Comparison of ENCODE assay signal across 2 cellular contexts in the genomic region with DNA sequence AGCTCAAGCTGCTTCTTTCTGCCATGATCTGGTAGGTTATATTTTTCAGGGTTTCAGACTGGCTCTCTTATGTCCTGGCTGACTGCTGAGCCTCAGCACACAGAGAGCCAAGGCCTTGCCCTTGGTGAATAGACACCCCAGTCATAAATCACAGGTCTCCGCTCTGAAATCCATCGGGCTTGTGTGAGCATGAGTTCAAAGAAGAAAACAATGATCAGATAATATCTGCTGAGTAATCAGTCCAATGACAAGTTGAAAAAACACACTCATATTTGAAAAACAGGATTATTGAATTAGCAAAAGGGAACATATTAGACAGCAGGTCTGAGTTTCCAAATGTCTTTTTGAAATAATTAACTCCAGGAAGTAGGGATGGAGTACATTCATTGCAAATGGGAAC.
TF ChIP-seq lines count a peak whose summit lies in the region.

No MANE protein-coding gene starts in this region.

TF ChIP-seq in A549, 52 proteins besides CTCF, POLR2A, EP300 and RAD21:
- TF ChIP-seq FOSL2 (IDR thresholded peaks at IDR 0.05): no peak
- TF ChIP-seq FOSL2 (CRISPR knock-in tag; IDR thresholded peaks at IDR 0.05): no peak
- no peak for TF ChIP-seq HDAC2 (IDR thresholded peaks at IDR 0.05)
- peak; percentile 61 for TF ChIP-seq MAFK (IDR thresholded peaks at IDR 0.05; ENCODE audit: partially characterized antibody)
- TF ChIP-seq JUN (IDR thresholded peaks at IDR 0.05): no peak
- TF ChIP-seq ZC3H11A (IDR thresholded peaks at IDR 0.05): no peak

TF ChIP-seq in K562, 482 proteins besides CTCF, POLR2A, EP300 and RAD21 (continues in another document):
- TF ChIP-seq, protein P1, sequence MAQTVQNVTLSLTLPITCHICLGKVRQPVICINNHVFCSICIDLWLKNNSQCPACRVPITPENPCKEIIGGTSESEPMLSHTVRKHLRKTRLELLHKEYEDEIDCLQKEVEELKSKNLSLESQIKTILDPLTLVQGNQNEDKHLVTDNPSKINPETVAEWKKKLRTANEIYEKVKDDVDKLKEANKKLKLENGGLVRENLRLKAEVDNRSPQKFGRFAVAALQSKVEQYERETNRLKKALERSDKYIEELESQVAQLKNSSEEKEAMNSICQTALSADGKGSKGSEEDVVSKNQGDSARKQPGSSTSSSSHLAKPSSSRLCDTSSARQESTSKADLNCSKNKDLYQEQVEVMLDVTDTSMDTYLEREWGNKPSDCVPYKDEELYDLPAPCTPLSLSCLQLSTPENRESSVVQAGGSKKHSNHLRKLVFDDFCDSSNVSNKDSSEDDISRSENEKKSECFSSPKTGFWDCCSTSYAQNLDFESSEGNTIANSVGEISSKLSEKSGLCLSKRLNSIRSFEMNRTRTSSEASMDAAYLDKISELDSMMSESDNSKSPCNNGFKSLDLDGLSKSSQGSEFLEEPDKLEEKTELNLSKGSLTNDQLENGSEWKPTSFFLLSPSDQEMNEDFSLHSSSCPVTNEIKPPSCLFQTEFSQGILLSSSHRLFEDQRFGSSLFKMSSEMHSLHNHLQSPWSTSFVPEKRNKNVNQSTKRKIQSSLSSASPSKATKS (CRISPR knock-in tag; IDR thresholded peaks at IDR 0.05): no peak
- TF ChIP-seq NFE2 (IDR thresholded peaks at IDR 0.05; ENCODE audit: low read depth) (peak; percentile 57; the same call in 1 of the 2 replicates), KDM5B (IDR thresholded peaks at IDR 0.05; ENCODE audit: insufficient replicate concordance, low read depth, low read length) (no peak), BACH1 (tag; IDR thresholded peaks at IDR 0.05) (peak; percentile 78), HDAC8 (tag; IDR thresholded peaks at IDR 0.05) (no peak), MTA3 (IDR thresholded peaks at IDR 0.05; ENCODE audit: borderline replicate concordance) (no peak), MBD2 (IDR thresholded peaks at IDR 0.05; ENCODE audit: borderline replicate concordance, low read depth) (no peak), MAFK (IDR thresholded peaks at IDR 0.05; ENCODE audit: low read length) (peak; percentile 54; the same call in 1 of the 2 replicates), PTBP1 (IDR thresholded peaks at IDR 0.05; ENCODE audit: low read depth, low read length) (no peak), SOX6 (IDR thresholded peaks at IDR 0.05) (peak; percentile 62; the same call in 1 of the 2 replicates), ZNF316 (IDR thresholded peaks at IDR 0.05) (peak; percentile 94), BRD4 (IDR thresholded peaks at IDR 0.05) (no peak), DPF2 (IDR thresholded peaks at IDR 0.05) (0 out of 2 replicates have a peak, but pooled peaks have one; percentile 17), EWSR1 (IDR thresholded peaks at IDR 0.05; ENCODE audit: borderline replicate concordance, low read depth, partially characterized antibody) (no peak), PTTG1 (tag; IDR thresholded peaks at IDR 0.05; ENCODE audit: low read depth) (no peak), MEF2A (IDR thresholded peaks at IDR 0.05; ENCODE audit: control insufficient read depth, low read depth, low read length) (no peak), DDX20 (tag; IDR thresholded peaks at IDR 0.05; ENCODE audit: low read depth) (no peak), TCF7L2 (IDR thresholded peaks at IDR 0.05; ENCODE audit: low read depth, low read length) (no peak), SUPT5H (IDR thresholded peaks at IDR 0.05) (no peak), MIER1 (IDR thresholded peaks at IDR 0.05; ENCODE audit: low read depth) (no peak), SMC3 (conservative IDR thresholded peaks at IDR 0.05; ENCODE audit: insufficient read depth, low read depth, low read length) (no peak), MECOM (CRISPR knock-in tag; IDR thresholded peaks at IDR 0.05) (no peak), ELF4 (CRISPR knock-in tag; IDR thresholded peaks at IDR 0.05) (no peak), MEIS2 (IDR thresholded peaks at IDR 0.05; ENCODE audit: partially characterized antibody) (peak; percentile 93), TFAM (CRISPR knock-in tag; conservative IDR thresholded peaks at IDR 0.05) (no peak), SRSF9 (IDR thresholded peaks at IDR 0.05; ENCODE audit: borderline replicate concordance, low read depth, low read length) (no peak), KDM2B (CRISPR knock-in tag; IDR thresholded peaks at IDR 0.05) (no peak), SRF (CRISPR knock-in tag; IDR thresholded peaks at IDR 0.05) (no peak), NFIX (CRISPR knock-in tag; IDR thresholded peaks at IDR 0.05; ENCODE audit: low read depth) (no peak), RBM39 (optimal IDR thresholded peaks at IDR 0.05; ENCODE audit: low read depth, low read length) (no peak), SETDB1 (IDR thresholded peaks at IDR 0.05; ENCODE audit: low read length) (no peak), MAFF (IDR thresholded peaks at IDR 0.05; ENCODE audit: low read length) (peak; percentile 55), HNRNPH1 (optimal IDR thresholded peaks at IDR 0.05; ENCODE audit: low read depth, low read length) (no peak), BCL6 (CRISPR knock-in tag; IDR thresholded peaks at IDR 0.05) (no peak), XRCC3 (IDR thresholded peaks at IDR 0.05) (no peak), YY1 (IDR thresholded peaks at IDR 0.05; ENCODE audit: borderline replicate concordance in 1 of 3, control insufficient read depth in 1 of 3, extremely low read depth in 1 of 3, insufficient read depth in 3 of 3, insufficient read length in 1 of 3, insufficient replicate concordance in 2 of 3, low read depth in 1 of 3, low read length in 2 of 3) (no peak), CBFB (CRISPR knock-in tag; IDR thresholded peaks at IDR 0.05) (no peak), MAFG (tag; conservative IDR thresholded peaks at IDR 0.05) (peak; percentile 96), ZNF175 (CRISPR knock-in tag; IDR thresholded peaks at IDR 0.05; ENCODE audit: low read depth) (no peak), POU5F1 (IDR thresholded peaks at IDR 0.05; ENCODE audit: borderline replicate concordance, low read depth, low read length, partially characterized antibody) (no peak), PML (IDR thresholded peaks at IDR 0.05; ENCODE audit: low read length) (no peak), ZNF274 (IDR thresholded peaks at IDR 0.05; ENCODE audit: borderline replicate concordance, low read depth, low read length) (no peak), OTX1 (CRISPR knock-in tag; IDR thresholded peaks at IDR 0.05) (no peak), MCM7 (IDR thresholded peaks at IDR 0.05) (no peak), ZNF263 (CRISPR knock-in tag; IDR thresholded peaks at IDR 0.05; ENCODE audit: borderline replicate concordance) (no peak)
- TF ChIP-seq, protein P2, sequence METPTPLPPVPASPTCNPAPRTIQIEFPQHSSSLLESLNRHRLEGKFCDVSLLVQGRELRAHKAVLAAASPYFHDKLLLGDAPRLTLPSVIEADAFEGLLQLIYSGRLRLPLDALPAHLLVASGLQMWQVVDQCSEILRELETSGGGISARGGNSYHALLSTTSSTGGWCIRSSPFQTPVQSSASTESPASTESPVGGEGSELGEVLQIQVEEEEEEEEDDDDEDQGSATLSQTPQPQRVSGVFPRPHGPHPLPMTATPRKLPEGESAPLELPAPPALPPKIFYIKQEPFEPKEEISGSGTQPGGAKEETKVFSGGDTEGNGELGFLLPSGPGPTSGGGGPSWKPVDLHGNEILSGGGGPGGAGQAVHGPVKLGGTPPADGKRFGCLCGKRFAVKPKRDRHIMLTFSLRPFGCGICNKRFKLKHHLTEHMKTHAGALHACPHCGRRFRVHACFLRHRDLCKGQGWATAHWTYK (CRISPR knock-in tag; IDR thresholded peaks at IDR 0.05): no peak
- TF ChIP-seq, protein P3, sequence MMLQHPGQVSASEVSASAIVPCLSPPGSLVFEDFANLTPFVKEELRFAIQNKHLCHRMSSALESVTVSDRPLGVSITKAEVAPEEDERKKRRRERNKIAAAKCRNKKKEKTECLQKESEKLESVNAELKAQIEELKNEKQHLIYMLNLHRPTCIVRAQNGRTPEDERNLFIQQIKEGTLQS (IDR thresholded peaks at IDR 0.05): peak; percentile 13; the same call in 1 of the 2 replicates
- TF ChIP-seq, protein P3 (CRISPR knock-in tag; conservative IDR thresholded peaks at IDR 0.05): no peak
- TF ChIP-seq, protein P4, sequence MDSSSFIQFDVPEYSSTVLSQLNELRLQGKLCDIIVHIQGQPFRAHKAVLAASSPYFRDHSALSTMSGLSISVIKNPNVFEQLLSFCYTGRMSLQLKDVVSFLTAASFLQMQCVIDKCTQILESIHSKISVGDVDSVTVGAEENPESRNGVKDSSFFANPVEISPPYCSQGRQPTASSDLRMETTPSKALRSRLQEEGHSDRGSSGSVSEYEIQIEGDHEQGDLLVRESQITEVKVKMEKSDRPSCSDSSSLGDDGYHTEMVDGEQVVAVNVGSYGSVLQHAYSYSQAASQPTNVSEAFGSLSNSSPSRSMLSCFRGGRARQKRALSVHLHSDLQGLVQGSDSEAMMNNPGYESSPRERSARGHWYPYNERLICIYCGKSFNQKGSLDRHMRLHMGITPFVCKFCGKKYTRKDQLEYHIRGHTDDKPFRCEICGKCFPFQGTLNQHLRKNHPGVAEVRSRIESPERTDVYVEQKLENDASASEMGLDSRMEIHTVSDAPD (CRISPR knock-in tag; IDR thresholded peaks at IDR 0.05): no peak
- TF ChIP-seq, protein P5, sequence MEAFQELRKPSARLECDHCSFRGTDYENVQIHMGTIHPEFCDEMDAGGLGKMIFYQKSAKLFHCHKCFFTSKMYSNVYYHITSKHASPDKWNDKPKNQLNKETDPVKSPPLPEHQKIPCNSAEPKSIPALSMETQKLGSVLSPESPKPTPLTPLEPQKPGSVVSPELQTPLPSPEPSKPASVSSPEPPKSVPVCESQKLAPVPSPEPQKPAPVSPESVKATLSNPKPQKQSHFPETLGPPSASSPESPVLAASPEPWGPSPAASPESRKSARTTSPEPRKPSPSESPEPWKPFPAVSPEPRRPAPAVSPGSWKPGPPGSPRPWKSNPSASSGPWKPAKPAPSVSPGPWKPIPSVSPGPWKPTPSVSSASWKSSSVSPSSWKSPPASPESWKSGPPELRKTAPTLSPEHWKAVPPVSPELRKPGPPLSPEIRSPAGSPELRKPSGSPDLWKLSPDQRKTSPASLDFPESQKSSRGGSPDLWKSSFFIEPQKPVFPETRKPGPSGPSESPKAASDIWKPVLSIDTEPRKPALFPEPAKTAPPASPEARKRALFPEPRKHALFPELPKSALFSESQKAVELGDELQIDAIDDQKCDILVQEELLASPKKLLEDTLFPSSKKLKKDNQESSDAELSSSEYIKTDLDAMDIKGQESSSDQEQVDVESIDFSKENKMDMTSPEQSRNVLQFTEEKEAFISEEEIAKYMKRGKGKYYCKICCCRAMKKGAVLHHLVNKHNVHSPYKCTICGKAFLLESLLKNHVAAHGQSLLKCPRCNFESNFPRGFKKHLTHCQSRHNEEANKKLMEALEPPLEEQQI (IDR thresholded peaks at IDR 0.05): no peak
- TF ChIP-seq, protein P6, sequence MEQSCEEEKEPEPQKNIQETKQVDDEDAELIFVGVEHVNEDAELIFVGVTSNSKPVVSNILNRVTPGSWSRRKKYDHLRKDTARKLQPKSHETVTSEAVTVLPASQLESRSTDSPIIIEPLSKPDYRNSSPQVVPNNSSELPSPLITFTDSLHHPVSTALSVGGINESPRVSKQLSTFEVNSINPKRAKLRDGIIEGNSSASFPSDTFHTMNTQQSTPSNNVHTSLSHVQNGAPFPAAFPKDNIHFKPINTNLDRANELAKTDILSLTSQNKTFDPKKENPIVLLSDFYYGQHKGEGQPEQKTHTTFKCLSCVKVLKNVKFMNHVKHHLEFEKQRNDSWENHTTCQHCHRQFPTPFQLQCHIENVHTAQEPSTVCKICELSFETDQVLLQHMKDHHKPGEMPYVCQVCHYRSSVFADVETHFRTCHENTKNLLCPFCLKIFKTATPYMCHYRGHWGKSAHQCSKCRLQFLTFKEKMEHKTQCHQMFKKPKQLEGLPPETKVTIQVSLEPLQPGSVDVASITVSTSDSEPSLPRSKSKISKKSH (CRISPR knock-in tag; IDR thresholded peaks at IDR 0.05): no peak
- TF ChIP-seq, protein P7, sequence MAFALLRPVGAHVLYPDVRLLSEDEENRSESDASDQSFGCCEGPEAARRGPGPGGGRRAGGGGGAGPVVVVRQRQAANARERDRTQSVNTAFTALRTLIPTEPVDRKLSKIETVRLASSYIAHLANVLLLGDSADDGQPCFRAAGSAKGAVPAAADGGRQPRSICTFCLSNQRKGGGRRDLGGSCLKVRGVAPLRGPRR (CRISPR knock-in tag; IDR thresholded peaks at IDR 0.05): no peak
- TF ChIP-seq, protein P8, sequence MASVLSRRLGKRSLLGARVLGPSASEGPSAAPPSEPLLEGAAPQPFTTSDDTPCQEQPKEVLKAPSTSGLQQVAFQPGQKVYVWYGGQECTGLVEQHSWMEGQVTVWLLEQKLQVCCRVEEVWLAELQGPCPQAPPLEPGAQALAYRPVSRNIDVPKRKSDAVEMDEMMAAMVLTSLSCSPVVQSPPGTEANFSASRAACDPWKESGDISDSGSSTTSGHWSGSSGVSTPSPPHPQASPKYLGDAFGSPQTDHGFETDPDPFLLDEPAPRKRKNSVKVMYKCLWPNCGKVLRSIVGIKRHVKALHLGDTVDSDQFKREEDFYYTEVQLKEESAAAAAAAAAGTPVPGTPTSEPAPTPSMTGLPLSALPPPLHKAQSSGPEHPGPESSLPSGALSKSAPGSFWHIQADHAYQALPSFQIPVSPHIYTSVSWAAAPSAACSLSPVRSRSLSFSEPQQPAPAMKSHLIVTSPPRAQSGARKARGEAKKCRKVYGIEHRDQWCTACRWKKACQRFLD (CRISPR knock-in tag; IDR thresholded peaks at IDR 0.05): no peak
- TF ChIP-seq, protein P9, sequence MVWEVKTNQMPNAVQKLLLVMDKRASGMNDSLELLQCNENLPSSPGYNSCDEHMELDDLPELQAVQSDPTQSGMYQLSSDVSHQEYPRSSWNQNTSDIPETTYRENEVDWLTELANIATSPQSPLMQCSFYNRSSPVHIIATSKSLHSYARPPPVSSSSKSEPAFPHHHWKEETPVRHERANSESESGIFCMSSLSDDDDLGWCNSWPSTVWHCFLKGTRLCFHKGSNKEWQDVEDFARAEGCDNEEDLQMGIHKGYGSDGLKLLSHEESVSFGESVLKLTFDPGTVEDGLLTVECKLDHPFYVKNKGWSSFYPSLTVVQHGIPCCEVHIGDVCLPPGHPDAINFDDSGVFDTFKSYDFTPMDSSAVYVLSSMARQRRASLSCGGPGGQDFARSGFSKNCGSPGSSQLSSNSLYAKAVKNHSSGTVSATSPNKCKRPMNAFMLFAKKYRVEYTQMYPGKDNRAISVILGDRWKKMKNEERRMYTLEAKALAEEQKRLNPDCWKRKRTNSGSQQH (CRISPR knock-in tag; IDR thresholded peaks at IDR 0.05): no peak
- TF ChIP-seq, protein P10, sequence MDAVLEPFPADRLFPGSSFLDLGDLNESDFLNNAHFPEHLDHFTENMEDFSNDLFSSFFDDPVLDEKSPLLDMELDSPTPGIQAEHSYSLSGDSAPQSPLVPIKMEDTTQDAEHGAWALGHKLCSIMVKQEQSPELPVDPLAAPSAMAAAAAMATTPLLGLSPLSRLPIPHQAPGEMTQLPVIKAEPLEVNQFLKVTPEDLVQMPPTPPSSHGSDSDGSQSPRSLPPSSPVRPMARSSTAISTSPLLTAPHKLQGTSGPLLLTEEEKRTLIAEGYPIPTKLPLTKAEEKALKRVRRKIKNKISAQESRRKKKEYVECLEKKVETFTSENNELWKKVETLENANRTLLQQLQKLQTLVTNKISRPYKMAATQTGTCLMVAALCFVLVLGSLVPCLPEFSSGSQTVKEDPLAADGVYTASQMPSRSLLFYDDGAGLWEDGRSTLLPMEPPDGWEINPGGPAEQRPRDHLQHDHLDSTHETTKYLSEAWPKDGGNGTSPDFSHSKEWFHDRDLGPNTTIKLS (IDR thresholded peaks at IDR 0.05; ENCODE audit: borderline replicate concordance, low read depth): no peak
